In the genomic region with DNA sequence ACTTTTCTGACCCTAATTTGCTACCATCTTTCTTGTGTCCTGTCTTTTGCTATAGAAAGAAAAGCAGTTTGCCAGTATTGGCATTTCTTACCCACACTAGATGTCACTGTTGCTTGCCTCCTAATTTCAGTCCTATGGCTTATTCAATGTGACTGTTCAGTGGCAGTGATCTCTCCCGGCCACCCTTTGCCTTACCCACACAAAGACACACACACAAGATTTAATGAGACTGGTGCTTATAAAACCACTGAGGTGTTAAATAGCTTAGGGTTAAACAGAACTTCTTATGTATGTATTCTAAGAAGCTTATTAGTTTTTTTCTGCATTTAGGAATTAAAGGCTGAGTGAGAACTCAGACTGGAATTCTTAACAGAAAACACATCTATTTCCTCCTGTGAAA, we compare ENCODE assay signal across 8 cellular contexts.
DNase-seq lines count a peak whose midpoint lies in the region; ATAC-seq, FAIRE-seq and TF ChIP-seq lines count a peak whose summit lies in the region.

No MANE protein-coding gene starts in this region.

- H3K27me3 Mint-ChIP-seq in WTC11 (ENCODE audit: low read depth) = no peaks in the 10 kb centered on the region

- no peaks in the 10 kb centered on the region for H3K79me2 ChIP-seq in keratinocyte (ENCODE audit: control insufficient read depth, insufficient read depth, low read length)

- DNase-seq in DMS79 treated with DMSO at 0.1 percent for 48 hours (lab: John Stamatoyannopoulos, UW) = peak; percentile 76
- peak; percentile 26 for DNase-seq in NCI-H2081 treated with DMSO at 0.1 percent for 48 hours (lab: John Stamatoyannopoulos, UW)
- no peak for DNase-seq in WTC11 (ENCODE audit: low spot score)
- DNase-seq in keratinocyte (ENCODE audit: low read depth, low spot score) = no peak
- no peak for DNase-seq in activated CD4-positive, alpha-beta T cell treated with anti-CD3 and anti-CD28 coated beads, Interleukin-2, amount 50 U/mL, for 48 hours
- no peak for DNase-seq in effector CD4-positive, alpha-beta T cell
- DNase-seq in UCSD-AML1 (lab: John Stamatoyannopoulos, UW; ENCODE audit: unreplicated experiment) = no peak

- H3K36me3 Mint-ChIP-seq in WTC11 = no peaks in the 10 kb centered on the region

- no peak for TF ChIP-seq CTCF in WTC11 (IDR thresholded peaks at IDR 0.05)
- TF ChIP-seq CTCF in keratinocyte (optimal IDR thresholded peaks at IDR 0.05 in 1 of 3, IDR thresholded peaks at IDR 0.05 in 1 of 3, conservative IDR thresholded peaks at IDR 0.05 in 1 of 3; ENCODE audit: extremely low read depth in 1 of 3, insufficient read depth in 2 of 3, low read length in 3 of 3) = peak; percentile 33 to 68 (median 57)

- no peaks in the 10 kb centered on the region for H3K36me3 ChIP-seq in keratinocyte (ENCODE audit: control insufficient read depth in 2 of 2, extremely low read depth in 1 of 2, insufficient read depth in 2 of 2, low read length in 2 of 2)

- H2AFZ ChIP-seq in keratinocyte (ENCODE audit: control insufficient read depth, low read length) = no peak overlapping the region

- dilution Hi-C loops in keratinocyte (cut with MboI; ENCODE audit: extremely low pct_ligation_motif_present, low sequenced_read_pairs) = no loop called here

- H3K4me3 ChIP-seq in keratinocyte (ENCODE audit: control insufficient read depth in 2 of 3, extremely low read depth in 1 of 3, insufficient read depth in 2 of 3, low read depth in 1 of 3, low read length in 3 of 3) = no peak overlapping the region

- H3K27ac ChIP-seq in keratinocyte (ENCODE audit: control insufficient read depth, insufficient read depth, low read length) = no peak overlapping the region

- H4K20me1 ChIP-seq in keratinocyte (ENCODE audit: control insufficient read depth, extremely low read depth, insufficient read depth, low read length) = no peaks in the 10 kb centered on the region

- ATAC-seq in HG02759 (IDR thresholded peaks at IDR 0.05; ENCODE audit: unreplicated experiment) (peak; percentile 59), WTC11 (peak; percentile 47)

- H3K27me3 ChIP-seq in keratinocyte (ENCODE audit: control insufficient read depth, extremely low read depth, insufficient read depth, low read length) = no peaks in the 10 kb centered on the region

- no peak overlapping the region for H3K4me2 ChIP-seq in keratinocyte (ENCODE audit: control insufficient read depth, extremely low read depth, insufficient read depth, low read depth, low read length)

- H3K9me1 ChIP-seq in keratinocyte (ENCODE audit: control insufficient read depth, extremely low read depth, insufficient read depth, low read length) = no peaks in the 10 kb centered on the region

- no peaks in the 10 kb centered on the region for H3K4me1 ChIP-seq in keratinocyte (ENCODE audit: control insufficient read depth, extremely low read depth, insufficient read depth, low read length)

- peaks cover 22% of the 10 kb centered on the region for H3K4me1 Mint-ChIP-seq in WTC11

- CTCF ChIA-PET in WTC11 (lab: Charles Lee) = interaction anchor here (0.8 kb wide), 1 partner anchor 112 kb away, joined by 5 read pairs; no protein-coding TSS in a partner anchor

- H3K9me3 Mint-ChIP-seq in WTC11 = no peaks in the 10 kb centered on the region

- no peak overlapping the region for H3K9ac ChIP-seq in keratinocyte (ENCODE audit: control insufficient read depth, extremely low read depth, insufficient read depth, low read length)

- no peaks in the 10 kb centered on the region for H3K9me3 ChIP-seq in keratinocyte (ENCODE audit: control insufficient read depth, low read depth, low read length)

- POLR2A ChIA-PET in WTC11 (lab: Charles Lee) = no interaction called here

- no peak overlapping the region for H3K4me3 Mint-ChIP-seq in WTC11

- FAIRE-seq in keratinocyte (lab: Jason Lieb, UNC) = peak; percentile 13

- H3K27ac Mint-ChIP-seq in WTC11 = no peak overlapping the region

TF ChIP-seq in WTC11, 78 proteins besides CTCF, POLR2A, EP300 and RAD21 (continues in another document):
- no peak for TF ChIP-seq SMAD3 (CRISPR knock-in tag; IDR thresholded peaks at IDR 0.05; ENCODE audit: borderline replicate concordance)
- TF ChIP-seq, protein P1, sequence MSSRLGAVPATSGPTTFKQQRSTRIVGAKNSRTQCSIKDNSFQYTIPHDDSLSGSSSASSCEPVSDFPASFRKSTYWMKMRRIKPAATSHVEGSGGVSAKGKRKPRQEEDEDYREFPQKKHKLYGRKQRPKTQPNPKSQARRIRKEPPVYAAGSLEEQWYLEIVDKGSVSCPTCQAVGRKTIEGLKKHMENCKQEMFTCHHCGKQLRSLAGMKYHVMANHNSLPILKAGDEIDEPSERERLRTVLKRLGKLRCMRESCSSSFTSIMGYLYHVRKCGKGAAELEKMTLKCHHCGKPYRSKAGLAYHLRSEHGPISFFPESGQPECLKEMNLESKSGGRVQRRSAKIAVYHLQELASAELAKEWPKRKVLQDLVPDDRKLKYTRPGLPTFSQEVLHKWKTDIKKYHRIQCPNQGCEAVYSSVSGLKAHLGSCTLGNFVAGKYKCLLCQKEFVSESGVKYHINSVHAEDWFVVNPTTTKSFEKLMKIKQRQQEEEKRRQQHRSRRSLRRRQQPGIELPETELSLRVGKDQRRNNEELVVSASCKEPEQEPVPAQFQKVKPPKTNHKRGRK (CRISPR knock-in tag; IDR thresholded peaks at IDR 0.05; ENCODE audit: borderline replicate concordance) = no peak
- TF ChIP-seq, protein P2, sequence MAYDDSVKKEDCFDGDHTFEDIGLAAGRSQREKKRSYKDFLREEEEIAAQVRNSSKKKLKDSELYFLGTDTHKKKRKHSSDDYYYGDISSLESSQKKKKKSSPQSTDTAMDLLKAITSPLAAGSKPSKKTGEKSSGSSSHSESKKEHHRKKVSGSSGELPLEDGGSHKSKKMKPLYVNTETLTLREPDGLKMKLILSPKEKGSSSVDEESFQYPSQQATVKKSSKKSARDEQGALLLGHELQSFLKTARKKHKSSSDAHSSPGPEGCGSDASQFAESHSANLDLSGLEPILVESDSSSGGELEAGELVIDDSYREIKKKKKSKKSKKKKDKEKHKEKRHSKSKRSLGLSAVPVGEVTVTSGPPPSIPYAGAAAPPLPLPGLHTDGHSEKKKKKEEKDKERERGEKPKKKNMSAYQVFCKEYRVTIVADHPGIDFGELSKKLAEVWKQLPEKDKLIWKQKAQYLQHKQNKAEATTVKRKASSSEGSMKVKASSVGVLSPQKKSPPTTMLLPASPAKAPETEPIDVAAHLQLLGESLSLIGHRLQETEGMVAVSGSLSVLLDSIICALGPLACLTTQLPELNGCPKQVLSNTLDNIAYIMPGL (CRISPR knock-in tag; IDR thresholded peaks at IDR 0.05) = no peak
- TF ChIP-seq FOXP1 (CRISPR knock-in tag; IDR thresholded peaks at IDR 0.05; ENCODE audit: borderline replicate concordance) = no peak
- TF ChIP-seq FOXK1 (CRISPR knock-in tag; IDR thresholded peaks at IDR 0.05) = no peak
- no peak for TF ChIP-seq ZNF219 (CRISPR knock-in tag; IDR thresholded peaks at IDR 0.05; ENCODE audit: borderline replicate concordance)
- TF ChIP-seq, protein P3, sequence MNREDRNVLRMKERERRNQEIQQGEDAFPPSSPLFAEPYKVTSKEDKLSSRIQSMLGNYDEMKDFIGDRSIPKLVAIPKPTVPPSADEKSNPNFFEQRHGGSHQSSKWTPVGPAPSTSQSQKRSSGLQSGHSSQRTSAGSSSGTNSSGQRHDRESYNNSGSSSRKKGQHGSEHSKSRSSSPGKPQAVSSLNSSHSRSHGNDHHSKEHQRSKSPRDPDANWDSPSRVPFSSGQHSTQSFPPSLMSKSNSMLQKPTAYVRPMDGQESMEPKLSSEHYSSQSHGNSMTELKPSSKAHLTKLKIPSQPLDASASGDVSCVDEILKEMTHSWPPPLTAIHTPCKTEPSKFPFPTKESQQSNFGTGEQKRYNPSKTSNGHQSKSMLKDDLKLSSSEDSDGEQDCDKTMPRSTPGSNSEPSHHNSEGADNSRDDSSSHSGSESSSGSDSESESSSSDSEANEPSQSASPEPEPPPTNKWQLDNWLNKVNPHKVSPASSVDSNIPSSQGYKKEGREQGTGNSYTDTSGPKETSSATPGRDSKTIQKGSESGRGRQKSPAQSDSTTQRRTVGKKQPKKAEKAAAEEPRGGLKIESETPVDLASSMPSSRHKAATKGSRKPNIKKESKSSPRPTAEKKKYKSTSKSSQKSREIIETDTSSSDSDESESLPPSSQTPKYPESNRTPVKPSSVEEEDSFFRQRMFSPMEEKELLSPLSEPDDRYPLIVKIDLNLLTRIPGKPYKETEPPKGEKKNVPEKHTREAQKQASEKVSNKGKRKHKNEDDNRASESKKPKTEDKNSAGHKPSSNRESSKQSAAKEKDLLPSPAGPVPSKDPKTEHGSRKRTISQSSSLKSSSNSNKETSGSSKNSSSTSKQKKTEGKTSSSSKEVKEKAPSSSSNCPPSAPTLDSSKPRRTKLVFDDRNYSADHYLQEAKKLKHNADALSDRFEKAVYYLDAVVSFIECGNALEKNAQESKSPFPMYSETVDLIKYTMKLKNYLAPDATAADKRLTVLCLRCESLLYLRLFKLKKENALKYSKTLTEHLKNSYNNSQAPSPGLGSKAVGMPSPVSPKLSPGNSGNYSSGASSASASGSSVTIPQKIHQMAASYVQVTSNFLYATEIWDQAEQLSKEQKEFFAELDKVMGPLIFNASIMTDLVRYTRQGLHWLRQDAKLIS (CRISPR knock-in tag; IDR thresholded peaks at IDR 0.05; ENCODE audit: borderline replicate concordance) = no peak
- no peak for TF ChIP-seq SP1 (CRISPR knock-in tag; conservative IDR thresholded peaks at IDR 0.05)
- TF ChIP-seq ZNF138 (CRISPR knock-in tag; conservative IDR thresholded peaks at IDR 0.05) = no peak
- no peak for TF ChIP-seq ZNF423 (CRISPR knock-in tag; IDR thresholded peaks at IDR 0.05)

Comparison
In these comparisons a context has a peak if more than half of its experiments do, and no peak if none do; other contexts are left out.
1. DNase-seq: peak in DMS79 treated with DMSO at 0.1 percent for 48 hours (single experiment) and NCI-H2081 treated with DMSO at 0.1 percent for 48 hours (single experiment); none in WTC11 (single experiment), keratinocyte (single experiment), activated CD4-positive, alpha-beta T cell treated with anti-CD3 and anti-CD28 coated beads, Interleukin-2, amount 50 U/mL, for 48 hours (0 of 2), effector CD4-positive, alpha-beta T cell (single experiment) and UCSD-AML1 (single experiment).